Comparison of ENCODE assay signal across 2 cellular contexts in genomic region chr1:3930696-3931309, GRCh38.
TF ChIP-seq lines count a peak whose summit lies in the region.

No MANE protein-coding gene starts in this region.

TF ChIP-seq in K562, 482 proteins besides CTCF, POLR2A, EP300 and RAD21:
- TF ChIP-seq CSDE1 (IDR thresholded peaks at IDR 0.05) (0 out of 4 replicates have a peak, but pooled peaks of 1 of the 2 experiments have one; percentile 2), ZC3H8 (IDR thresholded peaks at IDR 0.05) (no peak)
TF ChIP-seq in K562: peak in this region for 1.

TF ChIP-seq in WTC11, 78 proteins besides CTCF, POLR2A, EP300 and RAD21:
- TF ChIP-seq, protein P1, sequence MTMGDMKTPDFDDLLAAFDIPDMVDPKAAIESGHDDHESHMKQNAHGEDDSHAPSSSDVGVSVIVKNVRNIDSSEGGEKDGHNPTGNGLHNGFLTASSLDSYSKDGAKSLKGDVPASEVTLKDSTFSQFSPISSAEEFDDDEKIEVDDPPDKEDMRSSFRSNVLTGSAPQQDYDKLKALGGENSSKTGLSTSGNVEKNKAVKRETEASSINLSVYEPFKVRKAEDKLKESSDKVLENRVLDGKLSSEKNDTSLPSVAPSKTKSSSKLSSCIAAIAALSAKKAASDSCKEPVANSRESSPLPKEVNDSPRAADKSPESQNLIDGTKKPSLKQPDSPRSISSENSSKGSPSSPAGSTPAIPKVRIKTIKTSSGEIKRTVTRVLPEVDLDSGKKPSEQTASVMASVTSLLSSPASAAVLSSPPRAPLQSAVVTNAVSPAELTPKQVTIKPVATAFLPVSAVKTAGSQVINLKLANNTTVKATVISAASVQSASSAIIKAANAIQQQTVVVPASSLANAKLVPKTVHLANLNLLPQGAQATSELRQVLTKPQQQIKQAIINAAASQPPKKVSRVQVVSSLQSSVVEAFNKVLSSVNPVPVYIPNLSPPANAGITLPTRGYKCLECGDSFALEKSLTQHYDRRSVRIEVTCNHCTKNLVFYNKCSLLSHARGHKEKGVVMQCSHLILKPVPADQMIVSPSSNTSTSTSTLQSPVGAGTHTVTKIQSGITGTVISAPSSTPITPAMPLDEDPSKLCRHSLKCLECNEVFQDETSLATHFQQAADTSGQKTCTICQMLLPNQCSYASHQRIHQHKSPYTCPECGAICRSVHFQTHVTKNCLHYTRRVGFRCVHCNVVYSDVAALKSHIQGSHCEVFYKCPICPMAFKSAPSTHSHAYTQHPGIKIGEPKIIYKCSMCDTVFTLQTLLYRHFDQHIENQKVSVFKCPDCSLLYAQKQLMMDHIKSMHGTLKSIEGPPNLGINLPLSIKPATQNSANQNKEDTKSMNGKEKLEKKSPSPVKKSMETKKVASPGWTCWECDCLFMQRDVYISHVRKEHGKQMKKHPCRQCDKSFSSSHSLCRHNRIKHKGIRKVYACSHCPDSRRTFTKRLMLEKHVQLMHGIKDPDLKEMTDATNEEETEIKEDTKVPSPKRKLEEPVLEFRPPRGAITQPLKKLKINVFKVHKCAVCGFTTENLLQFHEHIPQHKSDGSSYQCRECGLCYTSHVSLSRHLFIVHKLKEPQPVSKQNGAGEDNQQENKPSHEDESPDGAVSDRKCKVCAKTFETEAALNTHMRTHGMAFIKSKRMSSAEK (CRISPR knock-in tag; IDR thresholded peaks at IDR 0.05; ENCODE audit: borderline replicate concordance) = no peak
- TF ChIP-seq, protein P2, sequence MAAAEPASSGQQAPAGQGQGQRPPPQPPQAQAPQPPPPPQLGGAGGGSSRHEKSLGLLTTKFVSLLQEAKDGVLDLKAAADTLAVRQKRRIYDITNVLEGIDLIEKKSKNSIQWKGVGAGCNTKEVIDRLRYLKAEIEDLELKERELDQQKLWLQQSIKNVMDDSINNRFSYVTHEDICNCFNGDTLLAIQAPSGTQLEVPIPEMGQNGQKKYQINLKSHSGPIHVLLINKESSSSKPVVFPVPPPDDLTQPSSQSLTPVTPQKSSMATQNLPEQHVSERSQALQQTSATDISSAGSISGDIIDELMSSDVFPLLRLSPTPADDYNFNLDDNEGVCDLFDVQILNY (CRISPR knock-in tag; IDR thresholded peaks at IDR 0.05) = no peak
- TF ChIP-seq ZNF423 (CRISPR knock-in tag; IDR thresholded peaks at IDR 0.05) (no peak), HMGA2 (CRISPR knock-in tag; IDR thresholded peaks at IDR 0.05) (no peak), GRHL2 (CRISPR knock-in tag; IDR thresholded peaks at IDR 0.05; ENCODE audit: insufficient replicate concordance, severe bottlenecking) (no peak), FOXK1 (CRISPR knock-in tag; IDR thresholded peaks at IDR 0.05) (no peak), NR1H2 (CRISPR knock-in tag; IDR thresholded peaks at IDR 0.05) (no peak), SMAD4 (CRISPR knock-in tag; IDR thresholded peaks at IDR 0.05) (no peak), ZNF281 (CRISPR knock-in tag; IDR thresholded peaks at IDR 0.05) (no peak), CREB1 (CRISPR knock-in tag; IDR thresholded peaks at IDR 0.05) (no peak), EMX1 (CRISPR knock-in tag; IDR thresholded peaks at IDR 0.05) (no peak), ELF4 (CRISPR knock-in tag; IDR thresholded peaks at IDR 0.05; ENCODE audit: low read depth) (no peak), USF1 (CRISPR knock-in tag; IDR thresholded peaks at IDR 0.05) (no peak), ESRRA (CRISPR knock-in tag; IDR thresholded peaks at IDR 0.05; ENCODE audit: borderline replicate concordance) (no peak)
- TF ChIP-seq, protein P3, sequence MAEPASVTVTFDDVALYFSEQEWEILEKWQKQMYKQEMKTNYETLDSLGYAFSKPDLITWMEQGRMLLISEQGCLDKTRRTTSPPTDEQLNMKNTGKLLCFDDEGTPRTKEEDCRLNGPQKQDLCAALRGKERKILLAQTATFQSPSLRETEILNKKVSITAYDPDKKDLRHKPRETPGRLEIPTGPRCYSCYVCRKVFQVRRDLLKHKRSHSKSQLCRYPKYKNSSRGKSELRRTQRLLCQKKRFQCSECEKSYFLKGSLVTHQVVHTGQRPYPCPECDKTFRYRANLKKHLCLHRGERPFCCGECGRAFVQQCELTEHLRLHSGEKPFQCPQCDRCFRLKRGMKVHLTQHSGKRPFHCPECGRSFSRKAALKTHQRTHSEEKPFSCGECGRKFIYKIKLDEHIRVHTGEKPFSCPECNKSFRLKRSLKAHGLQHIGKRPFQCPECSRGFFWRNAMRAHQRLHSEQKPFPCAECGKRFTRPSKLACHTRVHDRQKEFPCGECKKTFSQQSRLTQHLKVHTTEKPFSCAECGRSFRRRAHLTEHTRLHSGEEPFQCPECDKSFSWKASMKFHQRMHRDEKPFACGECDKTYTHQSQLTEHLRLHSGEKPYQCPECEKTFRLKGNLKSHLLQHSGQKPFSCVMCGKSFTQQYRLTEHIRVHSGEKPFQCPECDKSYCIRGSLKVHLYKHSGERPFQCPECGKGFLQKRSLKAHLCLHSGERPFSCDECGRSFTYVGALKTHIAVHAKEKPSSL (CRISPR knock-in tag; conservative IDR thresholded peaks at IDR 0.05) = no peak
- TF ChIP-seq, protein P4, sequence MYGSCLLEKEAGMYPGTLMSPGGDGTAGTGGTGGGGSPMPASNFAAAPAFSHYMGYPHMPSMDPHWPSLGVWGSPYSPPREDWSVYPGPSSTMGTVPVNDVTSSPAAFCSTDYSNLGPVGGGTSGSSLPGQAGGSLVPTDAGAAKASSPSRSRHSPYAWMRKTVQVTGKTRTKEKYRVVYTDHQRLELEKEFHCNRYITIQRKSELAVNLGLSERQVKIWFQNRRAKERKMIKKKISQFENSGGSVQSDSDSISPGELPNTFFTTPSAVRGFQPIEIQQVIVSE (CRISPR knock-in tag; IDR thresholded peaks at IDR 0.05; ENCODE audit: borderline replicate concordance) = no peak
